Comparison of ENCODE assay signal across 16 cellular contexts in genomic region chr1:22652881-22653316, GRCh38. TPM values are rescaled to one million over a fixed set of nuclear protein-coding genes. Genes with fewer than 3 reads are reported as not detected.
DNase-seq lines count a peak whose midpoint lies in the region; ATAC-seq, FAIRE-seq and TF ChIP-seq lines count a peak whose summit lies in the region.
"Had no signal": no experiment of that assay in that cellular context is flagged by ENCODE, and none has a peak within 500 bp of the region (broad histone marks: within the 10 kb centered on the region; RNA-seq: fewer than 3 reads in every experiment).

TSS of gene C1QB (plus strand) at chr1:22653236. CDS start at chr1:22659463, 6,227 bp downstream.

- no peak within 1 kb of the TSS for H3K4me2 ChIP-seq in A549

- no peak for TF ChIP-seq EP300 in A549 (IDR thresholded peaks at IDR 0.05)

- TF ChIP-seq CTCF in A549 (IDR thresholded peaks at IDR 0.05) (no peak), esophagus squamous epithelium (IDR thresholded peaks at IDR 0.05) (no peak), lower lobe of right lung (IDR thresholded peaks at IDR 0.05) (no peak), gastrocnemius medialis (IDR thresholded peaks at IDR 0.05 in 4 of 5, conservative IDR thresholded peaks at IDR 0.05 in 1 of 5) (no peak), GM13976 (IDR thresholded peaks at IDR 0.05; ENCODE audit: borderline replicate concordance, control extremely low read depth, extremely low read depth, insufficient read depth, missing control alignments) (no peak)

- CTCF ChIA-PET in A549 (lab: Yijun Ruan, JAX), result interaction anchor here (0.8 to 3.2 kb wide), 3 partner anchors 11 to 233 kb away, joined by 3 to 12 read pairs (median 9); no protein-coding TSS in a partner anchor

- TF ChIP-seq POLR2A in A549 (IDR thresholded peaks at IDR 0.05; ENCODE audit: low read length), result no peak
- TF ChIP-seq POLR2A in esophagus squamous epithelium (IDR thresholded peaks at IDR 0.05), result peak in 2 of 4 donors; percentile 14 to 41
- TF ChIP-seq POLR2A in gastrocnemius medialis (IDR thresholded peaks at IDR 0.05), result no peak
- TF ChIP-seq POLR2A in GM12892 (IDR thresholded peaks at IDR 0.05; ENCODE audit: low read depth, low read length), result no peak

- DNase-seq in A549 (ENCODE audit: low read depth in 1 of 2, low spot score in 1 of 2), result no peak
- no peak for DNase-seq in esophagus squamous epithelium (lab: John Stamatoyannopoulos, UW)
- peak; percentile 83 for DNase-seq in lower lobe of right lung
- peak; percentile 26 to 47 for DNase-seq in gastrocnemius medialis
- DNase-seq in GM12892 (ENCODE audit: insufficient read length), result no peak
- DNase-seq in GM13976 (ENCODE audit: low spot score), result no peak
- DNase-seq: 8988T; activated CD4-positive, alpha-beta T cell treated with anti-CD3 and anti-CD28 coated beads, Interleukin-2, amount 10 ng/mL, durations not matched to agents 7 days and 5 days; PC-3; stimulated activated CD4-positive, alpha-beta T cell treated with anti-CD3 and anti-CD28 coated beads, Interleukin-2, amount 100 ng/mL, for 48 hours; stimulated activated naive CD8-positive, alpha-beta T cell treated with anti-CD3 and anti-CD28 coated beads, Interleukin-15, Interleukin-2, amounts not matched to agents 100 U/mL and 50 U/mL, for 24 hours had no signal

- 91% methylated on average over 8 of the region's 13 CpGs for WGBS in A549 (ENCODE audit: missing lambda C conversion rate)
- WGBS in esophagus squamous epithelium, 2 donors, result 70% methylated on average over 10 of the region's 13 CpGs; no CpG with 5 or more reads in 1 of the 2 donors

- in situ Hi-C loops in gastrocnemius medialis (cut with MboI; ENCODE audit: low sequenced_read_pairs in 4 of 4), result no loop called here
- in situ Hi-C loops in GM13976 (cut with MboI; ENCODE audit: low sequenced_read_pairs, unreplicated experiment), result no loop called here

- H3K36me3 ChIP-seq in esophagus squamous epithelium (no peaks in the 10 kb centered on the region), lower lobe of right lung (no peaks in the 10 kb centered on the region), gastrocnemius medialis (no peaks in the 10 kb centered on the region)
- H3K36me3 ChIP-seq: cardiac muscle cell had no signal

- H3K4me3 ChIP-seq in A549 (no peak within 1 kb of the TSS), esophagus squamous epithelium (peak within 1 kb of the TSS in 3 of 4 donors; percentile 15 to 49 (median 30)), lower lobe of right lung (peak within 1 kb of the TSS; percentile 51), gastrocnemius medialis (peak within 1 kb of the TSS in 1 of 4 donors; percentile 22)
- H3K4me3 ChIP-seq: cardiac muscle cell had no signal

- H3K4me1 ChIP-seq in A549, result no peaks in the 10 kb centered on the region
- no peaks in the 10 kb centered on the region for H3K4me1 ChIP-seq in esophagus squamous epithelium
- no peaks in the 10 kb centered on the region for H3K4me1 ChIP-seq in lower lobe of right lung
- no peaks in the 10 kb centered on the region for H3K4me1 ChIP-seq in gastrocnemius medialis

- POLR2A ChIA-PET in A549 (lab: Yijun Ruan, JAX), result no interaction called here

- FAIRE-seq in A549 (lab: Jason Lieb, UNC), result no peak
- FAIRE-seq in GM12892 (lab: Jason Lieb, UNC), result no peak

- H3K9me3 ChIP-seq in A549 (no peaks in the 10 kb centered on the region), esophagus squamous epithelium (no peaks in the 10 kb centered on the region), lower lobe of right lung (no peaks in the 10 kb centered on the region), gastrocnemius medialis (no peaks in the 10 kb centered on the region)

- H3K27ac ChIP-seq in A549 (no peak within 1 kb of the TSS), esophagus squamous epithelium (peak within 1 kb of the TSS in 2 of 4 donors; percentile 29 to 61), lower lobe of right lung (peak within 1 kb of the TSS; percentile 58), gastrocnemius medialis (no peak within 1 kb of the TSS)
- H3K27ac ChIP-seq: cardiac muscle cell had no signal

- intact Hi-C loops in esophagus squamous epithelium (cut with DNase I) (no loop called here), lower lobe of right lung (cut with DNase I) (no loop called here), gastrocnemius medialis (cut with DNase I; ENCODE audit: low total_unique reads) (no loop called here)

- ATAC-seq in A549, result no peak
- ATAC-seq in lower lobe of right lung, result peak; percentile 74 to 89
- peak in 1 of 2 donors; percentile 53 for ATAC-seq in gastrocnemius medialis
- no peak for ATAC-seq in GM18511 (IDR thresholded peaks at IDR 0.05; ENCODE audit: unreplicated experiment)
- no peak for ATAC-seq in HG02763 (IDR thresholded peaks at IDR 0.05; ENCODE audit: unreplicated experiment)
- ATAC-seq: PC-3; stimulated activated naive CD8-positive, alpha-beta T cell treated with anti-CD3 and anti-CD28 coated beads, Interleukin-15, Interleukin-2, amounts not matched to agents 100 U/mL and 50 U/mL, for 24 hours had no signal

- no peak for TF ChIP-seq RAD21 in A549 (conservative IDR thresholded peaks at IDR 0.05 in 1 of 2, IDR thresholded peaks at IDR 0.05 in 1 of 2)

- H3K27me3 ChIP-seq in esophagus squamous epithelium (peaks cover 0 to 67% (median 0%) of the 10 kb centered on the region in 4 donors), lower lobe of right lung (ENCODE audit: low read depth) (peaks cover 8% of the 10 kb centered on the region), gastrocnemius medialis (peaks cover 10 to 16% (median 13%) of the 10 kb centered on the region in 3 donors)

TF ChIP-seq in A549, 52 proteins besides CTCF, POLR2A, EP300 and RAD21:
- peak; percentile 16 for TF ChIP-seq MAFK (IDR thresholded peaks at IDR 0.05; ENCODE audit: partially characterized antibody)
- no peak for TF ChIP-seq GATA3 (IDR thresholded peaks at IDR 0.05; ENCODE audit: borderline replicate concordance)
- no peak for TF ChIP-seq PBX3 (IDR thresholded peaks at IDR 0.05)

RNA-seq across cellular contexts. Expression of gene C1QB, which starts in this region (rescaled TPM):
- polyA plus RNA-seq in A549 (2011; rRNA removed), result not detected in 2 replicates
- polyA plus RNA-seq in A549 (2012; cell fraction: cytosol; rRNA removed), result not detected in 2 replicates
- not detected in 2 replicates for polyA plus RNA-seq in A549 (2012; cell fraction: nucleus; rRNA removed)
- polyA plus RNA-seq in A549 (2017; fragmentation: RNase III; extraction: RNeasy Plus Mini Kit Qiagen cat#74134 plus additional on column Dnase treatment), result not detected in 3 replicates
- not detected in 2 replicates for polyA minus RNA-seq in A549 (2011; rRNA and poly(A)+ RNA removed)
- 100 to 1,000 TPM in 2 of 4 donors, 10 to 100 TPM in 1, 1 to 10 TPM in 1; 7.1 to 240 (median 110) TPM for total RNA-seq in esophagus squamous epithelium
- total RNA-seq in lower lobe of right lung, result 1,524 TPM
- 10 to 100 TPM; 30.6 to 97.2 (median 74.5) TPM for total RNA-seq in gastrocnemius medialis
- polyA plus RNA-seq in GM12892 (2012; ENCODE audit: missing spikeins), result not detected
- total RNA-seq: activated CD4-positive, alpha-beta T cell treated with anti-CD3 and anti-CD28 coated beads, Interleukin-2, amount 10 ng/mL, durations not matched to agents 7 days and 5 days; cardiac muscle cell; epithelial cell of proximal tubule; PC-3 had no signal
- polyA plus RNA-seq: cardiac muscle cell, neural cell had no signal

Comparison
In these comparisons a context has a peak if more than half of its experiments do, and no peak if none do; other contexts are left out.
1. ATAC-seq: peak in lower lobe of right lung (2 of 2); none in A549 (0 of 2), GM18511 (single experiment) and HG02763 (single experiment).
2. DNase-seq: peak in lower lobe of right lung (single experiment) and gastrocnemius medialis (2 of 2); none in A549 (0 of 2), esophagus squamous epithelium (single experiment), GM12892 (single experiment) and GM13976 (single experiment).